In the genomic region with DNA sequence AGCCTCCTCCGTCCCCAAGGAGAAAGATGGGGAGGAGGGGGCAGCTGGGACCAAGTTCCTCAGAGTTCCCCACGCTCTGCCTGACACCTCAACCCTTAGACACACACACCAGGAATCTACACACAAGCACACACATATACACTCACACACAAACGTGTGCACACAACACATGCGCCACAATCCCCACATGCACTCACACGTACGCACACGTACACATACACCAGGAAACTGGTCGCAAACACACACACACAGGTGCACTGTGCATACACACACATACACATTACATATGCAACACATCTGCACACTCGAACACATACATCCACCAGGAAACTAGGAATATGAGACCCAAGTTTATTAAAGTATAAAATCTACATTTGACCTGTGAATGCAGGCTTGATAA, we compare ENCODE assay signal across 24 cellular contexts. TPM values are rescaled to one million over a fixed set of nuclear protein-coding genes. Genes with fewer than 3 reads are reported as not detected.
DNase-seq lines count a peak whose midpoint lies in the region; ATAC-seq, FAIRE-seq and TF ChIP-seq lines count a peak whose summit lies in the region.
"Had no signal": no experiment of that assay in that cellular context is flagged by ENCODE, and none has a peak within 500 bp of the region (broad histone marks: within the 10 kb centered on the region; RNA-seq: fewer than 3 reads in every experiment).

No MANE protein-coding gene starts in this region.

- WGBS in K562 (ENCODE audit: insufficient coverage, low coverage, missing lambda C conversion rate), result 6% methylated on average over 9 of the region's 9 CpGs
- WGBS in stomach, 5 donors, result 30 to 64% (median 43%) methylated on average over 9 of the region's 9 CpGs

- ATAC-seq in K562, result peak; percentile 0; the same call in 1 of the 3 replicates
- ATAC-seq in activated T-helper 17 cell treated with anti-CD3 and anti-CD28 coated beads, Interleukin-2, amount 50 U/mL, for 72 hours (replicated peaks), result no peak
- ATAC-seq in omental fat pad (ENCODE audit: low FRiP score), result no peak
- ATAC-seq: activated CD4-positive, CD25-positive, alpha-beta regulatory T cell treated with anti-CD3 and anti-CD28 coated beads, Interleukin-2, amount 50 U/mL, for 24 hours; body of pancreas; effector memory CD8-positive, alpha-beta T cell had no signal

- H4K20me1 ChIP-seq in K562 (replicated peaks; ENCODE audit: control insufficient read depth, insufficient read depth, low read length), result no peaks in the 10 kb centered on the region

- H3K36me3 Mint-ChIP-seq in activated T-helper 17 cell treated with anti-CD3 and anti-CD28 coated beads, Interleukin-2, amount 50 U/mL, for 72 hours (ENCODE audit: low read depth), result no peaks in the 10 kb centered on the region
- H3K36me3 Mint-ChIP-seq: CD4-positive, alpha-beta memory T cell had no signal

- H3K27ac Mint-ChIP-seq in activated T-helper 17 cell treated with anti-CD3 and anti-CD28 coated beads, Interleukin-2, amount 50 U/mL, for 72 hours, result no peak overlapping the region
- H3K27ac Mint-ChIP-seq: activated CD4-positive, alpha-beta memory T cell treated with anti-CD3 and anti-CD28 coated beads, Interleukin-2, amount 10 ng/mL, durations not matched to agents 7 days and 5 days; CD4-positive, alpha-beta memory T cell; effector memory CD8-positive, alpha-beta T cell; HFFc6 had no signal

- H3K9me3 ChIP-seq in K562 (replicated peaks; ENCODE audit: control insufficient read depth, insufficient read depth, low read depth, low read length) (no peaks in the 10 kb centered on the region), muscle layer of colon (ENCODE audit: low read length) (no peaks in the 10 kb centered on the region), stomach (no peaks in the 10 kb centered on the region)
- H3K9me3 ChIP-seq: body of pancreas, thyroid gland had no signal

- no peaks in the 10 kb centered on the region for H3K27me3 ChIP-seq in K562 (ENCODE audit: control insufficient read depth in 2 of 2, insufficient read depth in 2 of 2, low read length in 2 of 2)
- H3K27me3 ChIP-seq in muscle layer of colon (ENCODE audit: control insufficient read depth in 1 of 2, insufficient read depth in 2 of 2, low read length in 2 of 2), result no peaks in the 10 kb centered on the region
- H3K27me3 ChIP-seq in stomach, result no peaks in the 10 kb centered on the region
- H3K27me3 ChIP-seq: body of pancreas, thyroid gland had no signal

- POLR2A ChIA-PET in K562 (lab: Yijun Ruan, JAX), result interaction anchor here (1.0 to 1.7 kb wide), 3 partner anchors 9 to 46 kb away, joined by 3 to 6 read pairs (median 5); no protein-coding TSS in a partner anchor

- no peaks in the 10 kb centered on the region for H3K4me1 Mint-ChIP-seq in activated T-helper 17 cell treated with anti-CD3 and anti-CD28 coated beads, Interleukin-2, amount 50 U/mL, for 72 hours
- H3K4me1 Mint-ChIP-seq: activated CD4-positive, alpha-beta memory T cell treated with anti-CD3 and anti-CD28 coated beads, Interleukin-2, amount 10 ng/mL, durations not matched to agents 7 days and 5 days had no signal

- intact Hi-C loops in K562 (cut with micrococcal nuclease), result loop anchor here (2.0 to 10.0 kb wide), 2 partner anchors 45 to 125 kb away; no protein-coding TSS in a partner anchor
- intact Hi-C loops in stomach (cut with DNase I; ENCODE audit: low total_unique reads), result no loop called here

- no peaks in the 10 kb centered on the region for H3K9me3 Mint-ChIP-seq in activated T-helper 17 cell treated with anti-CD3 and anti-CD28 coated beads, Interleukin-2, amount 50 U/mL, for 72 hours
- H3K9me3 Mint-ChIP-seq: activated CD4-positive, alpha-beta memory T cell treated with anti-CD3 and anti-CD28 coated beads, Interleukin-2, amount 10 ng/mL, durations not matched to agents 7 days and 5 days; CD4-positive, alpha-beta memory T cell; effector memory CD8-positive, alpha-beta T cell; HFFc6 had no signal

- H3K79me2 ChIP-seq in K562 (ENCODE audit: control insufficient read depth, insufficient read depth, low read length), result peaks cover 96% of the 10 kb centered on the region

- no peak for TF ChIP-seq EP300 in K562 (IDR thresholded peaks at IDR 0.05; ENCODE audit: low read length)
- no peak for TF ChIP-seq EP300 in stomach (IDR thresholded peaks at IDR 0.05)

- H3K4me3 ChIP-seq in K562 (no peak overlapping the region; the same call in 1 of the 2 replicates), muscle layer of colon (ENCODE audit: low read depth in 1 of 2, low read length in 2 of 2) (no peak overlapping the region), stomach (no peak overlapping the region)
- H3K4me3 ChIP-seq: body of pancreas, GM23248, lung, thyroid gland had no signal

- H3K9me1 ChIP-seq in K562 (ENCODE audit: control insufficient read depth, insufficient read depth, low read length), result no peaks in the 10 kb centered on the region

- peak overlapping the region; percentile 85 for H3K4me2 ChIP-seq in K562 (ENCODE audit: insufficient read depth, low read length)

- H3K9ac ChIP-seq in K562 (ENCODE audit: insufficient read depth in 1 of 2, low read depth in 2 of 2, low read length in 2 of 2) (peak overlapping the region; percentile 52 to 89; a peak in 3 of 4 replicates), muscle layer of colon (ENCODE audit: low read length) (no peak overlapping the region)
- H3K9ac ChIP-seq: GM23248 had no signal

- TF ChIP-seq POLR2A in K562 (conservative IDR thresholded peaks at IDR 0.05) (no peak), stomach (IDR thresholded peaks at IDR 0.05) (no peak)

- no TSS peak for BruUV-seq in K562 (replicated peaks; lab: Mats Ljungman, UMichigan)

- H3K4me1 ChIP-seq in K562 (replicated peaks in 1 of 2; ENCODE audit: control insufficient read depth in 2 of 2, insufficient read depth in 2 of 2, low read length in 2 of 2) (peaks cover 73 to 83% of the 10 kb centered on the region in 2 experiments), muscle layer of colon (ENCODE audit: insufficient read depth, low read length) (peaks cover 88% of the 10 kb centered on the region), stomach (peaks cover 62 to 100% (median 81%) of the 10 kb centered on the region in 4 donors)

- CTCF ChIA-PET in K562 (lab: Yijun Ruan, JAX; ENCODE audit: low intra/inter-chr PET ratio), result no interaction called here

- H3K36me3 ChIP-seq in K562 (ENCODE audit: control insufficient read depth, insufficient read depth, low read length) (peaks cover 13% of the 10 kb centered on the region; the same call in 2 of the 3 replicates), muscle layer of colon (ENCODE audit: insufficient read depth, low read length) (no peaks in the 10 kb centered on the region), stomach (no peaks in the 10 kb centered on the region)
- H3K36me3 ChIP-seq: thyroid gland had no signal

- H3K27ac ChIP-seq in K562 (ENCODE audit: extremely low read depth, low read depth, low read length) (peak overlapping the region; percentile 88), muscle layer of colon (ENCODE audit: low read depth, low read length) (peak overlapping the region; percentile 89), stomach (peak overlapping the region; percentile 22 to 79 (median 57))
- H3K27ac ChIP-seq: GM23248 had no signal

- no peak for TF ChIP-seq CTCF in K562 (IDR thresholded peaks at IDR 0.05 in 2 of 3, conservative IDR thresholded peaks at IDR 0.05 in 1 of 3; ENCODE audit: insufficient read depth in 2 of 3, low read depth in 1 of 3, low read length in 3 of 3)
- TF ChIP-seq CTCF in stomach (IDR thresholded peaks at IDR 0.05), result no peak
- TF ChIP-seq CTCF in omental fat pad (IDR thresholded peaks at IDR 0.05), result no peak

- H3K27me3 Mint-ChIP-seq in activated T-helper 17 cell treated with anti-CD3 and anti-CD28 coated beads, Interleukin-2, amount 50 U/mL, for 72 hours, result peaks cover 11% of the 10 kb centered on the region

- in situ Hi-C loops in Caki2 (cut with HindIII; ENCODE audit: low pct_unique_long_range_greater_than_20kb, low sequenced_read_pairs), result no loop called here
- in situ Hi-C loops in K562 (cut with MboI), result no loop called here

- DNase-seq in Caki2 (ENCODE audit: low read depth), result peak; percentile 7
- no peak for DNase-seq in K562 (ENCODE audit: extremely low read depth in 1 of 4, low spot score in 3 of 4)
- DNase-seq in stomach, result no peak
- DNase-seq in OCI-M2 (lab: John Stamatoyannopoulos, UW; ENCODE audit: unreplicated experiment), result no peak
- no peak for DNase-seq in omental fat pad (ENCODE audit: low spot score)
- DNase-seq: activated CD4-positive, alpha-beta memory T cell treated with anti-CD3 and anti-CD28 coated beads, Interleukin-2, amount 10 ng/mL, durations not matched to agents 7 days and 5 days; activated effector memory CD4-positive, alpha-beta T cell treated with anti-CD3 and anti-CD28 coated beads, Interleukin-2, amount 50 U/mL, for 16 hours; CD4-positive, alpha-beta memory T cell; effector memory CD8-positive, alpha-beta T cell; GF-D8; HFFc6; MM.1S; NCI-H1436; stimulated activated CD4-positive, alpha-beta T cell treated with anti-CD3 and anti-CD28 coated beads, Interleukin-4, amount 100 ng/mL, for 4 hours; stimulated activated naive CD4-positive, alpha-beta T cell treated with Interleukin-2 at 50 U/mL for 16 hours; T-helper 9 cell had no signal

- no peak for TF ChIP-seq RAD21 in K562 (CRISPR knock-in tag; conservative IDR thresholded peaks at IDR 0.05 in 1 of 2, IDR thresholded peaks at IDR 0.05 in 1 of 2)

- no peak for FAIRE-seq in K562 (lab: Jason Lieb, UNC)
- FAIRE-seq: kidney had no signal

- no peak overlapping the region for H3K4me3 Mint-ChIP-seq in activated T-helper 17 cell treated with anti-CD3 and anti-CD28 coated beads, Interleukin-2, amount 50 U/mL, for 72 hours
- H3K4me3 Mint-ChIP-seq: activated CD4-positive, alpha-beta memory T cell treated with anti-CD3 and anti-CD28 coated beads, Interleukin-2, amount 10 ng/mL, durations not matched to agents 7 days and 5 days; CD4-positive, alpha-beta memory T cell; effector memory CD8-positive, alpha-beta T cell; HFFc6 had no signal

- 0 out of 2 replicates have a peak overlapping the region, but pooled peaks have one; percentile 12 for H2AFZ ChIP-seq in K562 (ENCODE audit: low read depth, low read length)

RNA-seq across cellular contexts. Expression of gene ROR2, which starts 50.4 kb away (rescaled TPM):
- total RNA-seq in Caki2 (2014; rRNA removed; shearing (Covaris generic); ENCODE audit: low replicate concordance), result 8.3 and 8.4 TPM in 2 replicates
- 55.8 and 56.6 TPM in 2 replicates for total RNA-seq in K562 (2011; cell fraction: chromatin; rRNA removed; ENCODE audit: low replicate concordance)
- 56.9 and 60.5 TPM in 2 replicates for total RNA-seq in K562 (2011; cell fraction: nucleolus; rRNA removed)
- 36.5 and 49.8 TPM in 2 replicates for total RNA-seq in K562 (2011; cell fraction: nucleoplasm; rRNA removed)
- total RNA-seq in K562 (2014; rRNA removed) (15.3 and 18.2 TPM in 2 replicates), K562 (2014; rRNA removed; fragmentation: Illumina TruSeq; extraction: Trizol) (11.4 and 17.3 TPM in 2 replicates), K562 (2015; rRNA removed; fragmentation: Illumina TruSeq; extraction: Trizol) (15.4 and 17.9 TPM in 2 replicates), K562 (2021) (33.6 and 33.8 TPM in 2 replicates), stomach (10 to 100 TPM in 3 of 5 donors, 1 to 10 TPM in 2; 6.1 to 21.4 (median 15.6) TPM), omental fat pad (10 to 100 TPM in 2 of 4 donors, 1 to 10 TPM in 2; 6.3 to 32.2 (median 15.1) TPM)
- polyA plus RNA-seq in K562 (2011; rRNA removed) (7.7 and 8.1 TPM in 2 replicates), K562 (2014; fragmentation: Illumina TruSeq; extraction: Trizol) (14.2 and 18.3 TPM in 2 replicates), K562 (2014; fragmentation: Nextera tagmentation; extraction: Ambion mirVana) (1 to 10 TPM; 5.6 to 6.0 TPM), K562 (2014; rRNA removed) (12.5 and 17.2 TPM in 2 replicates), stomach (10 to 100 TPM in 1 of 3 donors, 1 to 10 TPM in 2; 3.0 to 12.0 (median 7.6) TPM)
- 7.9 and 16.6 TPM in 2 replicates for polyA plus RNA-seq in K562 (2011; cell fraction: cytosol; rRNA removed)
- polyA plus RNA-seq in K562 (2011; cell fraction: nucleus; rRNA removed), result 11.8 and 20.5 TPM in 2 replicates
- polyA plus RNA-seq in K562 (2012), result 16.8 and 25.3 TPM in 2 replicates
- polyA minus RNA-seq in K562 (2011; rRNA and poly(A)+ RNA removed), result 11.9 and 15.1 TPM in 2 replicates
- polyA minus RNA-seq in K562 (2011; cell fraction: cytosol; rRNA and poly(A)+ RNA removed), result 16.4 and 18.1 TPM in 2 replicates
- 12.5 and 14.1 TPM in 2 replicates for polyA minus RNA-seq in K562 (2011; cell fraction: nucleus; rRNA and poly(A)+ RNA removed)
- total RNA-seq in activated T-helper 17 cell treated with anti-CD3 and anti-CD28 coated beads, Interleukin-2, amount 50 U/mL, for 72 hours, result under 1 TPM in 1 of 2 donors, not detected in 1; 0.08 TPM
